ENCODE assay signal across 20 cellular contexts in the genomic region with DNA sequence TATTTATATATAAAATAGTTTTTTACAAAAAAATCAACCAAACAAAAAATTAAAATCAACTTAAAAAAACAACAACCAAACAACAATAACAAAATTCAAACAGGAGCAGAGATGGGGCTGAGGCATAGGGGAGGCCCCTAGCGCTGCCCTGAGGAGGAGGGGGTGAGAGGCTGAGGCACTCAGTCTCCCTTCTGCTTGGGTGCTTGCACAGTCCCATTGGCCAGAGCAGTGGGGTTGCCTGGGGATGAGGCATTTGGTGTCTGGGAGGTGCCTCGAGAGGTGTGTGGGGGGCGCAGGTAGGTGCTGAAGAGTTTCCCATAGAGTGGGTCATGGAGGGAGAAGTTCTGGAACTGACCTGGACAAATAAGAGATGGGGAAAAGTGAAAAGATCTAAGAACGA. TPM values are rescaled to one million over a fixed set of nuclear protein-coding genes. Genes with fewer than 3 reads are reported as not detected.
DNase-seq lines count a peak whose midpoint lies in the region; ATAC-seq and TF ChIP-seq lines count a peak whose summit lies in the region.
"Had no signal": no experiment of that assay in that cellular context is flagged by ENCODE, and none has a peak within 500 bp of the region (broad histone marks: within the 10 kb centered on the region; RNA-seq: fewer than 3 reads in every experiment).

No MANE protein-coding gene starts in this region.

- H3K27ac Mint-ChIP-seq in Caco-2 (ENCODE audit: unreplicated experiment) (peak overlapping the region; percentile 71), immature natural killer cell (peak overlapping the region in 1 of 6 donors; percentile 46), chondrocyte (ENCODE audit: unreplicated experiment) (no peak overlapping the region)
- H3K27ac Mint-ChIP-seq in stimulated activated effector memory CD8-positive, alpha-beta T cell treated with anti-CD3 and anti-CD28 coated beads, Interleukin-12 subunit alpha, Interleukin-12 subunit beta, amount 100 ng/mL, for 72 hours = peak overlapping the region; percentile 51
- no peak overlapping the region for H3K27ac Mint-ChIP-seq in activated T-helper 2 cell treated with anti-CD3 and anti-CD28 coated beads, Interferon-gamma antibody, Interleukin-2, Interleukin-4, amounts not matched to agents 10 μg/mL and 5 μg/mL and 100 μg/mL, durations not matched to agents 14 hours and 24 hours and 36 hours
- H3K27ac Mint-ChIP-seq: HFFc6 had no signal

- no peak for TF ChIP-seq CTCF in Caco-2 (IDR thresholded peaks at IDR 0.05; ENCODE audit: insufficient read depth in 1 of 2, low read depth in 1 of 2, low read length in 1 of 2, severe bottlenecking in 1 of 2, unreplicated experiment in 1 of 2)
- TF ChIP-seq CTCF in PC-3 (conservative IDR thresholded peaks at IDR 0.05; ENCODE audit: low read depth, low read length) = no peak
- TF ChIP-seq CTCF in vagina (IDR thresholded peaks at IDR 0.05) = no peak
- no peak for TF ChIP-seq CTCF in chondrocyte (IDR thresholded peaks at IDR 0.05)

- H3K36me3 Mint-ChIP-seq in Caco-2 (ENCODE audit: insufficient read depth, unreplicated experiment) (peaks cover 30% of the 10 kb centered on the region), immature natural killer cell (peaks cover 16 to 41% (median 26%) of the 10 kb centered on the region in 3 donors), chondrocyte (ENCODE audit: low read depth) (peaks cover 23% of the 10 kb centered on the region)
- H3K36me3 Mint-ChIP-seq in stimulated activated effector memory CD8-positive, alpha-beta T cell treated with anti-CD3 and anti-CD28 coated beads, Interleukin-12 subunit alpha, Interleukin-12 subunit beta, amount 100 ng/mL, for 72 hours = peaks cover 73% of the 10 kb centered on the region
- peaks cover 57% of the 10 kb centered on the region for H3K36me3 Mint-ChIP-seq in activated T-helper 2 cell treated with anti-CD3 and anti-CD28 coated beads, Interferon-gamma antibody, Interleukin-2, Interleukin-4, amounts not matched to agents 10 μg/mL and 5 μg/mL and 100 μg/mL, durations not matched to agents 14 hours and 24 hours and 36 hours (ENCODE audit: low read depth)

- H3K27ac ChIP-seq in PC-3 (ENCODE audit: low read length) (peak overlapping the region; percentile 49), esophagus (ENCODE audit: low read depth in 2 of 2, low read length in 1 of 2) (peak overlapping the region; percentile 78 to 93), vagina (no peak overlapping the region)

- no peaks in the 10 kb centered on the region for H3F3A ChIP-seq in PC-3 (ENCODE audit: low read length, unreplicated experiment)

- TF ChIP-seq POLR2A in vagina (IDR thresholded peaks at IDR 0.05) = no peak

- peaks cover 13% of the 10 kb centered on the region; the same call in 1 of the 2 replicates for H3K79me2 ChIP-seq in PC-3 (ENCODE audit: low read length)

- H3K9me3 ChIP-seq in Caco-2 = no peaks in the 10 kb centered on the region
- no peaks in the 10 kb centered on the region for H3K9me3 ChIP-seq in PC-3 (ENCODE audit: low read length)
- no peaks in the 10 kb centered on the region for H3K9me3 ChIP-seq in esophagus (ENCODE audit: control insufficient read depth in 2 of 2, insufficient read depth in 1 of 2, low read depth in 1 of 2, low read length in 1 of 2)
- H3K9me3 ChIP-seq in vagina = no peaks in the 10 kb centered on the region
- H3K9me3 ChIP-seq: BE2C had no signal

- H3K36me3 ChIP-seq in Caco-2 (ENCODE audit: control insufficient read depth, insufficient read depth, low read length) = 0 out of 2 replicates have a peak, but pooled peaks cover 2% of the 10 kb centered on the region
- H3K36me3 ChIP-seq in PC-3 (ENCODE audit: low read depth, low read length) = peaks cover 40% of the 10 kb centered on the region
- peaks cover 15 to 32% of the 10 kb centered on the region in 2 donors for H3K36me3 ChIP-seq in esophagus (ENCODE audit: control insufficient read depth in 2 of 2, insufficient read depth in 2 of 2, low read length in 1 of 2)
- H3K36me3 ChIP-seq in vagina = peaks cover 0 to 19% of the 10 kb centered on the region in 2 donors

- H4K20me1 ChIP-seq in PC-3 (ENCODE audit: low read length) = 0 out of 2 replicates have a peak, but pooled peaks cover 8% of the 10 kb centered on the region

- peaks cover 22% of the 10 kb centered on the region for H3K4me1 Mint-ChIP-seq in Caco-2 (ENCODE audit: low read depth, unreplicated experiment)
- H3K4me1 Mint-ChIP-seq in stimulated activated effector memory CD8-positive, alpha-beta T cell treated with anti-CD3 and anti-CD28 coated beads, Interleukin-12 subunit alpha, Interleukin-12 subunit beta, amount 100 ng/mL, for 72 hours = peaks cover 17% of the 10 kb centered on the region
- no peaks in the 10 kb centered on the region for H3K4me1 Mint-ChIP-seq in immature natural killer cell
- H3K4me1 Mint-ChIP-seq in activated T-helper 2 cell treated with anti-CD3 and anti-CD28 coated beads, Interferon-gamma antibody, Interleukin-2, Interleukin-4, amounts not matched to agents 10 μg/mL and 5 μg/mL and 100 μg/mL, durations not matched to agents 14 hours and 24 hours and 36 hours (ENCODE audit: low read depth) = peaks cover 1% of the 10 kb centered on the region
- H3K4me1 Mint-ChIP-seq in chondrocyte (ENCODE audit: low read depth) = peaks cover 7% of the 10 kb centered on the region

- intact Hi-C loops in Caco-2 (cut with micrococcal nuclease; ENCODE audit: unreplicated experiment) = no loop called here
- intact Hi-C loops in PC-3 (cut with micrococcal nuclease) = no loop called here
- intact Hi-C loops in activated T-helper 2 cell treated with anti-CD3 and anti-CD28 coated beads, Interferon-gamma antibody, Interleukin-2, Interleukin-4, amounts not matched to agents 10 μg/mL and 5 μg/mL and 100 μg/mL, durations not matched to agents 14 hours and 24 hours and 36 hours (cut with micrococcal nuclease) = no loop called here
- intact Hi-C loops in vagina (cut with DNase I) = no loop called here

- whole genome bisulfite sequencing in esophagus, 2 donors = 94 to 96% methylated on average over 4 of the region's 4 CpGs

- BruUV-seq in Caco-2 (replicated peaks; lab: Mats Ljungman, UMichigan) (no TSS peak), PC-3 (replicated peaks; lab: Mats Ljungman, UMichigan) (no TSS peak)

- H3K4me1 ChIP-seq in Caco-2 = peaks cover 14% of the 10 kb centered on the region
- peaks cover 43% of the 10 kb centered on the region for H3K4me1 ChIP-seq in PC-3 (ENCODE audit: insufficient read depth, low read length)
- peaks cover 3 to 4% of the 10 kb centered on the region in 2 donors for H3K4me1 ChIP-seq in esophagus (ENCODE audit: control insufficient read depth in 2 of 2, insufficient read depth in 2 of 2, low read length in 1 of 2)
- peaks cover 7% of the 10 kb centered on the region for H3K4me1 ChIP-seq in vagina
- H3K4me1 ChIP-seq: BE2C had no signal

- H2AFZ ChIP-seq in PC-3 (ENCODE audit: low read length) = no peak overlapping the region

- H3K27me3 Mint-ChIP-seq in Caco-2 (ENCODE audit: insufficient read depth, unreplicated experiment) = no peaks in the 10 kb centered on the region
- H3K27me3 Mint-ChIP-seq in immature natural killer cell (ENCODE audit: low read depth in 3 of 3) = peaks cover 0 to 2% (median 0%) of the 10 kb centered on the region in 3 donors
- H3K27me3 Mint-ChIP-seq in activated T-helper 2 cell treated with anti-CD3 and anti-CD28 coated beads, Interferon-gamma antibody, Interleukin-2, Interleukin-4, amounts not matched to agents 10 μg/mL and 5 μg/mL and 100 μg/mL, durations not matched to agents 14 hours and 24 hours and 36 hours (ENCODE audit: low read depth) = no peaks in the 10 kb centered on the region
- no peaks in the 10 kb centered on the region for H3K27me3 Mint-ChIP-seq in chondrocyte (ENCODE audit: low read depth)
- H3K27me3 Mint-ChIP-seq: CD4-positive, CD25-positive, alpha-beta regulatory T cell; CD8-positive, alpha-beta memory T cell had no signal

- no peak for DNase-seq in Caco-2
- no peak for DNase-seq in PC-3
- no peak for DNase-seq in stimulated activated effector memory CD8-positive, alpha-beta T cell treated with anti-CD3 and anti-CD28 coated beads, Interleukin-12 subunit alpha, Interleukin-12 subunit beta, amount 100 ng/mL, for 72 hours (ENCODE audit: low spot score in 2 of 2)
- DNase-seq in immature natural killer cell = no peak
- DNase-seq in activated T-helper 2 cell treated with anti-CD3 and anti-CD28 coated beads, Interferon-gamma antibody, Interleukin-2, Interleukin-4, amounts not matched to agents 10 μg/mL and 5 μg/mL and 100 μg/mL, durations not matched to agents 14 hours and 24 hours and 36 hours (ENCODE audit: low spot score) = no peak
- no peak for DNase-seq in vagina (ENCODE audit: extremely low spot score in 2 of 2)
- no peak for DNase-seq in chondrocyte (ENCODE audit: low spot score)
- DNase-seq: BE2C; C1 segment of cervical spinal cord; CD4-positive, CD25-positive, alpha-beta regulatory T cell; CD8-positive, alpha-beta memory T cell; COR-L47; DMS153; DMS79; GDM1; GOT3; IMR-90 had no signal

- H3K27me3 ChIP-seq in Caco-2 (replicated peaks; ENCODE audit: control insufficient read depth, insufficient read depth, low read length) (no peaks in the 10 kb centered on the region), PC-3 (ENCODE audit: low read length) (no peaks in the 10 kb centered on the region), esophagus (ENCODE audit: control insufficient read depth in 1 of 2, insufficient read depth in 2 of 2, low read length in 2 of 2) (no peaks in the 10 kb centered on the region), vagina (no peaks in the 10 kb centered on the region)
- H3K27me3 ChIP-seq: BE2C had no signal

- POLR2A ChIA-PET in Caco-2 (lab: Charles Lee) (interaction anchor here (0.7 kb wide), 1 partner anchor 8 kb away, joined by 3 read pairs; the partner anchor contains the start of gene LPCAT4), PC-3 (lab: Charles Lee; ENCODE audit: unreplicated experiment) (no interaction called here)

- H3K4me3 Mint-ChIP-seq in Caco-2 (ENCODE audit: unreplicated experiment) (no peak overlapping the region), immature natural killer cell (no peak overlapping the region), chondrocyte (ENCODE audit: unreplicated experiment) (no peak overlapping the region)
- no peak overlapping the region for H3K4me3 Mint-ChIP-seq in stimulated activated effector memory CD8-positive, alpha-beta T cell treated with anti-CD3 and anti-CD28 coated beads, Interleukin-12 subunit alpha, Interleukin-12 subunit beta, amount 100 ng/mL, for 72 hours
- no peak overlapping the region for H3K4me3 Mint-ChIP-seq in activated T-helper 2 cell treated with anti-CD3 and anti-CD28 coated beads, Interferon-gamma antibody, Interleukin-2, Interleukin-4, amounts not matched to agents 10 μg/mL and 5 μg/mL and 100 μg/mL, durations not matched to agents 14 hours and 24 hours and 36 hours (ENCODE audit: low read depth)
- H3K4me3 Mint-ChIP-seq: CD4-positive, CD25-positive, alpha-beta regulatory T cell; CD8-positive, alpha-beta memory T cell; HFFc6 had no signal

- no peak overlapping the region for H3K4me2 ChIP-seq in PC-3 (ENCODE audit: low read length)

- ATAC-seq in PC-3 = no peak
- ATAC-seq in stimulated activated effector memory CD8-positive, alpha-beta T cell treated with anti-CD3 and anti-CD28 coated beads, Interleukin-12 subunit alpha, Interleukin-12 subunit beta, amount 100 ng/mL, for 72 hours = no peak

- no peaks in the 10 kb centered on the region for H3K9me2 ChIP-seq in PC-3 (replicated peaks; ENCODE audit: low read length)

- CTCF ChIA-PET in Caco-2 (lab: Charles Lee) = interaction anchor here (1.5 kb wide), 1 partner anchor 9 kb away, joined by 14 read pairs; the partner anchor contains the start of gene LPCAT4
- CTCF ChIA-PET in PC-3 (lab: Charles Lee) = interaction anchor here (0.6 to 1.2 kb wide), 4 partner anchors 9 to 249 kb away, joined by 3 to 9 read pairs (median 5); partner anchors contain the start of genes LPCAT4 and NOP10

- H3K4me3 ChIP-seq in Caco-2 (ENCODE audit: low read depth, low read length) (no peak overlapping the region), PC-3 (ENCODE audit: low read length) (no peak overlapping the region), esophagus (ENCODE audit: low read depth in 1 of 2, low read length in 2 of 2) (no peak overlapping the region), vagina (no peak overlapping the region)

- no peaks in the 10 kb centered on the region for H3K9me3 Mint-ChIP-seq in Caco-2 (ENCODE audit: unreplicated experiment)
- no peaks in the 10 kb centered on the region for H3K9me3 Mint-ChIP-seq in stimulated activated effector memory CD8-positive, alpha-beta T cell treated with anti-CD3 and anti-CD28 coated beads, Interleukin-12 subunit alpha, Interleukin-12 subunit beta, amount 100 ng/mL, for 72 hours
- no peaks in the 10 kb centered on the region for H3K9me3 Mint-ChIP-seq in immature natural killer cell
- no peaks in the 10 kb centered on the region for H3K9me3 Mint-ChIP-seq in activated T-helper 2 cell treated with anti-CD3 and anti-CD28 coated beads, Interferon-gamma antibody, Interleukin-2, Interleukin-4, amounts not matched to agents 10 μg/mL and 5 μg/mL and 100 μg/mL, durations not matched to agents 14 hours and 24 hours and 36 hours
- H3K9me3 Mint-ChIP-seq in chondrocyte (ENCODE audit: low read depth) = no peaks in the 10 kb centered on the region
- H3K9me3 Mint-ChIP-seq: CD4-positive, CD25-positive, alpha-beta regulatory T cell; CD8-positive, alpha-beta memory T cell; HFFc6 had no signal

- H3K9ac ChIP-seq in PC-3 (ENCODE audit: low read length) = no peak overlapping the region

RNA-seq across cellular contexts. Expression of gene LPCAT4, which starts 8.0 kb away (rescaled TPM):
- total RNA-seq in Caco-2 (2022) = 35.3 and 37.9 TPM in 2 replicates
- 37.0 and 38.2 TPM in 2 replicates for total RNA-seq in PC-3 (2014; rRNA removed)
- polyA plus RNA-seq in esophagus = 100 to 1,000 TPM in 1 of 2 donors, 10 to 100 TPM in 1; 45.6 to 125 TPM
- polyA plus RNA-seq in immature natural killer cell = 1 to 10 TPM; 7.0 to 9.2 (median 7.3) TPM
- 70.9 and 76.1 TPM in 2 replicates for total RNA-seq in activated T-helper 2 cell treated with anti-CD3 and anti-CD28 coated beads, Interferon-gamma antibody, Interleukin-2, Interleukin-4, amounts not matched to agents 10 μg/mL and 5 μg/mL and 100 μg/mL, durations not matched to agents 14 hours and 24 hours and 36 hours
- 47.4 TPM for total RNA-seq in vagina
- 30.4 to 36.1 TPM (median 32.1 TPM) in 3 replicates for total RNA-seq in chondrocyte

RNA-seq across cellular contexts. Expression of gene NUTM1, which starts 15.8 kb away (rescaled TPM):
- not detected in 2 replicates for total RNA-seq in Caco-2 (2022)
- 0.04 TPM in 1 of 2 replicates, not detected in the other for total RNA-seq in PC-3 (2014; rRNA removed)
- not detected for polyA plus RNA-seq in esophagus
- not detected for polyA plus RNA-seq in immature natural killer cell
- not detected in 2 replicates for total RNA-seq in activated T-helper 2 cell treated with anti-CD3 and anti-CD28 coated beads, Interferon-gamma antibody, Interleukin-2, Interleukin-4, amounts not matched to agents 10 μg/mL and 5 μg/mL and 100 μg/mL, durations not matched to agents 14 hours and 24 hours and 36 hours
- not detected for total RNA-seq in vagina
- not detected in 3 replicates for total RNA-seq in chondrocyte
- total RNA-seq: CD4-positive, CD25-positive, alpha-beta regulatory T cell; CD8-positive, alpha-beta memory T cell; Daoy; HFFc6; IMR-90 had no signal
- polyA plus RNA-seq: CD4-positive, CD25-positive, alpha-beta regulatory T cell; CD8-positive, alpha-beta memory T cell; IMR-90 had no signal

RNA-seq across cellular contexts. Expression of gene NOP10, which starts 16.0 kb away (rescaled TPM):
- total RNA-seq in Caco-2 (2022) = 171 and 175 TPM in 2 replicates
- total RNA-seq in PC-3 (2014; rRNA removed) = 291 and 323 TPM in 2 replicates
- polyA plus RNA-seq in esophagus = 100 to 1,000 TPM; 203 to 276 TPM
- 100 to 1,000 TPM; 350 to 457 (median 379) TPM for polyA plus RNA-seq in immature natural killer cell
- 227 and 232 TPM in 2 replicates for total RNA-seq in activated T-helper 2 cell treated with anti-CD3 and anti-CD28 coated beads, Interferon-gamma antibody, Interleukin-2, Interleukin-4, amounts not matched to agents 10 μg/mL and 5 μg/mL and 100 μg/mL, durations not matched to agents 14 hours and 24 hours and 36 hours
- total RNA-seq in vagina = 150 TPM
- 152 to 166 TPM (median 158 TPM) in 3 replicates for total RNA-seq in chondrocyte

RNA-seq across cellular contexts. Expression of gene SLC12A6, which starts 21.4 kb away (rescaled TPM):
- total RNA-seq in Caco-2 (2022) (8.9 and 12.6 TPM in 2 replicates), PC-3 (2014; rRNA removed) (22.9 TPM in 2 replicates), vagina (73.4 TPM), chondrocyte (20.0 to 25.5 TPM (median 20.8 TPM) in 3 replicates)
- polyA plus RNA-seq in esophagus (10 to 100 TPM; 16.1 to 21.5 TPM), immature natural killer cell (1 to 10 TPM in 2 of 3 donors, under 1 TPM in 1; 0.35 to 7.8 (median 3.3) TPM)
- 16.6 and 17.0 TPM in 2 replicates for total RNA-seq in activated T-helper 2 cell treated with anti-CD3 and anti-CD28 coated beads, Interferon-gamma antibody, Interleukin-2, Interleukin-4, amounts not matched to agents 10 μg/mL and 5 μg/mL and 100 μg/mL, durations not matched to agents 14 hours and 24 hours and 36 hours

Comparison
In these comparisons a context has a peak if more than half of its experiments do, and no peak if none do; other contexts are left out.
1. H3K27ac Mint-ChIP-seq: peak in Caco-2 (single experiment) and stimulated activated effector memory CD8-positive, alpha-beta T cell treated with anti-CD3 and anti-CD28 coated beads, Interleukin-12 subunit alpha, Interleukin-12 subunit beta, amount 100 ng/mL, for 72 hours (single experiment); none in activated T-helper 2 cell treated with anti-CD3 and anti-CD28 coated beads, Interferon-gamma antibody, Interleukin-2, Interleukin-4, amounts not matched to agents 10 μg/mL and 5 μg/mL and 100 μg/mL, durations not matched to agents 14 hours and 24 hours and 36 hours (single experiment) and chondrocyte (single experiment).